In genomic region chr7:153091477-153091876, GRCh38 we compare ENCODE assay signal across 15 cellular contexts.
DNase-seq lines count a peak whose midpoint lies in the region; ATAC-seq, FAIRE-seq and TF ChIP-seq lines count a peak whose summit lies in the region.
"Had no signal": no experiment of that assay in that cellular context is flagged by ENCODE, and none has a peak within 500 bp of the region (broad histone marks: within the 10 kb centered on the region; RNA-seq: fewer than 3 reads in every experiment).

No MANE protein-coding gene starts in this region.

- H3K79me2 ChIP-seq in KMS-11 (ENCODE audit: insufficient read depth, low read depth) (no peaks in the 10 kb centered on the region), neural progenitor cell (ENCODE audit: low read depth) (no peaks in the 10 kb centered on the region)

- H3K9ac ChIP-seq in KMS-11: peak overlapping the region; percentile 55; the same call in 1 of the 2 replicates
- H3K9ac ChIP-seq in neural progenitor cell: no peak overlapping the region

- H2AFZ ChIP-seq in KMS-11 (ENCODE audit: low read depth) (peak overlapping the region; percentile 19; the same call in 1 of the 2 replicates), neural progenitor cell (replicated peaks) (peak overlapping the region; percentile 84)

- peak overlapping the region; percentile 61 for H3K4me2 ChIP-seq in KMS-11
- H3K4me2 ChIP-seq in neural progenitor cell: no peak overlapping the region

- no peak; the same call in 1 of the 2 replicates for ATAC-seq in WTC11

- H3K4me3 ChIP-seq in KMS-11 (IDR thresholded peaks at IDR 0.05; ENCODE audit: insufficient read depth, low read depth, low read length): no peak overlapping the region
- H3K4me3 ChIP-seq in neural progenitor cell: no peak overlapping the region
- H3K4me3 ChIP-seq in Peyer's patch: no peak overlapping the region

- H3K4me1 ChIP-seq in KMS-11 (ENCODE audit: low read depth, poor library complexity, severe bottlenecking): peaks cover 33% of the 10 kb centered on the region
- peaks cover 5% of the 10 kb centered on the region for H3K4me1 ChIP-seq in neural progenitor cell
- no peaks in the 10 kb centered on the region for H3K4me1 ChIP-seq in Peyer's patch

- CTCF ChIA-PET in WTC11 (lab: Charles Lee): interaction anchor here (1.4 kb wide), 1 partner anchor 132 kb away, joined by 4 read pairs; no protein-coding TSS in a partner anchor

- H3K9me3 ChIP-seq in neural progenitor cell (ENCODE audit: low read depth) (peaks cover 6% of the 10 kb centered on the region), Peyer's patch (peaks cover 0 to 10% (median 0%) of the 10 kb centered on the region in 4 donors)

- H4K20me1 ChIP-seq in KMS-11 (ENCODE audit: insufficient read depth) (no peaks in the 10 kb centered on the region), neural progenitor cell (ENCODE audit: low read depth) (no peaks in the 10 kb centered on the region)

- DNase-seq in WTC11 (ENCODE audit: low spot score): no peak
- no peak for DNase-seq in neural progenitor cell (ENCODE audit: low spot score)
- no peak for DNase-seq in mesenteric fat pad (ENCODE audit: low spot score)
- no peak for DNase-seq in urothelium cell line (ENCODE audit: low spot score)
- no peak for DNase-seq in Peyer's patch
- DNase-seq in KBM-7: no peak
- DNase-seq: C1 segment of cervical spinal cord; CD4-positive, alpha-beta memory T cell; DMS79 treated with DMSO at 0.1 percent for 48 hours; GDM1; H7; IMR-90 had no signal

- POLR2A ChIA-PET in WTC11 (lab: Charles Lee): no interaction called here

- no peaks in the 10 kb centered on the region for H3K27me3 Mint-ChIP-seq in WTC11 (ENCODE audit: low read depth)
- H3K27me3 Mint-ChIP-seq in neural progenitor cell (ENCODE audit: insufficient read depth, low read depth): no peaks in the 10 kb centered on the region
- H3K27me3 Mint-ChIP-seq: B cell had no signal

- H3K27ac ChIP-seq in KMS-11 (peak overlapping the region; percentile 86), neural progenitor cell (no peak overlapping the region), Peyer's patch (no peak overlapping the region)

- H3K27me3 ChIP-seq in KMS-11 (ENCODE audit: insufficient read depth, low read depth): no peaks in the 10 kb centered on the region
- no peaks in the 10 kb centered on the region for H3K27me3 ChIP-seq in neural progenitor cell
- H3K27me3 ChIP-seq in Peyer's patch: no peaks in the 10 kb centered on the region

- H3K4me1 Mint-ChIP-seq in WTC11 (peaks cover 11% of the 10 kb centered on the region), neural progenitor cell (no peaks in the 10 kb centered on the region)
- H3K4me1 Mint-ChIP-seq: B cell; CD4-positive, alpha-beta memory T cell had no signal

- no peaks in the 10 kb centered on the region for H3F3A ChIP-seq in neural progenitor cell (ENCODE audit: low read depth)

- no peaks in the 10 kb centered on the region for H3K36me3 ChIP-seq in KMS-11 (ENCODE audit: insufficient read depth)
- H3K36me3 ChIP-seq in neural progenitor cell: no peaks in the 10 kb centered on the region
- H3K36me3 ChIP-seq in Peyer's patch: no peaks in the 10 kb centered on the region

- no peak for FAIRE-seq in urothelium cell line (lab: Jason Lieb, UNC)
- FAIRE-seq: GM12892 had no signal

- H3K27ac Mint-ChIP-seq in WTC11 (peak overlapping the region; percentile 58; the same call in 1 of the 2 replicates), neural progenitor cell (no peak overlapping the region)
- H3K27ac Mint-ChIP-seq: B cell; CD4-positive, alpha-beta memory T cell had no signal

- TF ChIP-seq POLR2A in Peyer's patch (IDR thresholded peaks at IDR 0.05): no peak

- no peak overlapping the region for H3K4me3 Mint-ChIP-seq in WTC11
- no peak overlapping the region for H3K4me3 Mint-ChIP-seq in neural progenitor cell
- H3K4me3 Mint-ChIP-seq: B cell; CD4-positive, alpha-beta memory T cell had no signal

- H3K36me3 Mint-ChIP-seq in WTC11 (peaks cover 15% of the 10 kb centered on the region), neural progenitor cell (no peaks in the 10 kb centered on the region)
- H3K36me3 Mint-ChIP-seq: CD4-positive, alpha-beta memory T cell had no signal

- H3K9me3 Mint-ChIP-seq in WTC11 (peaks cover 25% of the 10 kb centered on the region), neural progenitor cell (peaks cover 2% of the 10 kb centered on the region)

- in situ Hi-C loops in KBM-7 (cut with MboI; ENCODE audit: low pct_unique_long_range_greater_than_20kb, low sequenced_read_pairs): no loop called here

- TF ChIP-seq CTCF in KMS-11 (conservative IDR thresholded peaks at IDR 0.05; ENCODE audit: low read depth, low read length) (no peak), WTC11 (IDR thresholded peaks at IDR 0.05) (no peak), neural progenitor cell (IDR thresholded peaks at IDR 0.05) (no peak), Peyer's patch (IDR thresholded peaks at IDR 0.05) (no peak)

TF ChIP-seq in WTC11, 78 proteins besides CTCF, POLR2A, EP300 and RAD21:
- no peak for TF ChIP-seq TP53 (CRISPR knock-in tag; IDR thresholded peaks at IDR 0.05)
- no peak for TF ChIP-seq ZNF232 (CRISPR knock-in tag; IDR thresholded peaks at IDR 0.05)
